Comparison of ENCODE assay signal across 9 cellular contexts in the genomic region with DNA sequence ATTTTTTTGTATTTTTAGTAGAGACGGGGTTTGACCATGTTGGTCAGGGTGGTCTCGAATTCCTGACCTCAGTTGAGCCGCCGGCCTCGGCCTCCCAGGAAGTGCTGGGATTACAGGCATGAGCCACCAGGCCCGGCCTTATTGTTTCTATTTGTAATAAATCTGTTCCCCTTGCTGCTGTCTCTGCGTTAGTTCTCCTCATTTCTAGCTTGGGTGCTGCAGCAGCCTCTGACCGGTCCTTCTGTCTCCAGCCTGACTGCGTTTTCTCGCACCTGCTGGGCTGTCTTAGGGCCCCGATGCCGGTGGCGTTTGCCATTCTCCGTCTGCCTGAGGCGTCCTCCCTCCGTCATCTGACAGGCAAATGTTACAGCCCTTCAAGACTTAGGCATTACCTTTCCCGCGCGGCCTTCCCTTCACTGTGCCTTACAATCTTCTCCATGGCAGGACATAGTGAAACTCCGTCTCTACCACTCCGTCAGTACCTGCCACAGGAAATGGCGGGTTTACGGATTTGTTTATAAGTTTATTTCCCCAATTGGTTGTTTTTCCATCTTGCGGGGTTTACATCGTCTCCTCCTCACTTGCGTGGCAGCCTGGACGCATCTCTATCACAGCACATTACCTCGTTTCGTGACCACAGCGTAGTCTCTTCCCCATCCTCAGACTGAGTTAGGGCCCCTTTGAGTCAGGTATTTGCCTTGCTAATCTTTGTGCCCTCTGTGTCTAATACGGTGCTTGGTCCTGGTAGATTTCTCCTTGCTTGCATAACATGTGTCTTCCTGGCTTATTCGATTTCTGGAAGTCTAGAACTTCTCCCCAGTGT. TPM values are rescaled to one million over a fixed set of nuclear protein-coding genes. Genes with fewer than 3 reads are reported as not detected.
DNase-seq lines count a peak whose midpoint lies in the region; ATAC-seq, FAIRE-seq and TF ChIP-seq lines count a peak whose summit lies in the region.
"Had no signal": no experiment of that assay in that cellular context is flagged by ENCODE, and none has a peak within 500 bp of the region (broad histone marks: within the 10 kb centered on the region; RNA-seq: fewer than 3 reads in every experiment).

No MANE protein-coding gene starts in this region.

- TF ChIP-seq CTCF in HepG2 (CRISPR knock-in tag; IDR thresholded peaks at IDR 0.05) = no peak
- TF ChIP-seq CTCF in right lobe of liver (IDR thresholded peaks at IDR 0.05) = no peak
- TF ChIP-seq CTCF in K562 (IDR thresholded peaks at IDR 0.05 in 2 of 3, conservative IDR thresholded peaks at IDR 0.05 in 1 of 3; ENCODE audit: insufficient read depth in 2 of 3, low read depth in 1 of 3, low read length in 3 of 3) = no peak

- H3K4me1 ChIP-seq in HepG2 (ENCODE audit: insufficient read depth, low read length) = no peaks in the 10 kb centered on the region
- H3K4me1 ChIP-seq in right lobe of liver = peaks cover 0 to 16% (median 7%) of the 10 kb centered on the region in 4 donors
- H3K4me1 ChIP-seq in K562 (replicated peaks in 1 of 2; ENCODE audit: control insufficient read depth in 2 of 2, insufficient read depth in 2 of 2, low read length in 2 of 2) = peaks cover 0 to 4% of the 10 kb centered on the region in 2 experiments; a peak in 3 of 5 replicates

- in situ Hi-C loops in HepG2 (cut with HindIII; ENCODE audit: extremely low pct_ligation_motif_present, low pct_unique_long_range_greater_than_20kb) (loop anchor here (5.0 kb wide), 1 partner anchor 309 kb away; no protein-coding TSS in a partner anchor), K562 (cut with MboI) (no loop called here)

- POLR2A ChIA-PET in HepG2 (lab: Yijun Ruan, JAX) (no interaction called here), K562 (lab: Yijun Ruan, JAX) (interaction anchor here (5.5 kb wide), 1 partner anchor 15 kb away, joined by 29 read pairs; no protein-coding TSS in a partner anchor)

- ATAC-seq in HepG2 = peak; percentile 41
- no peak for ATAC-seq in right lobe of liver
- peak; percentile 1 for ATAC-seq in HG03378 (IDR thresholded peaks at IDR 0.05; ENCODE audit: unreplicated experiment)
- peak; percentile 62 for ATAC-seq in K562
- ATAC-seq in GM21737 (IDR thresholded peaks at IDR 0.05; ENCODE audit: unreplicated experiment) = no peak

- FAIRE-seq in HepG2 (lab: Jason Lieb, UNC) = no peak
- no peak for FAIRE-seq in K562 (lab: Jason Lieb, UNC)

- H3K9me3 ChIP-seq in HepG2 (ENCODE audit: low read length) = no peaks in the 10 kb centered on the region
- H3K9me3 ChIP-seq in right lobe of liver = no peaks in the 10 kb centered on the region
- no peaks in the 10 kb centered on the region for H3K9me3 ChIP-seq in K562 (replicated peaks; ENCODE audit: control insufficient read depth, insufficient read depth, low read depth, low read length)

- CTCF ChIA-PET in HepG2 (lab: Yijun Ruan, JAX; ENCODE audit: low intra/inter-chr PET ratio, low total read pairs) = interaction anchor here (0.5 to 1.3 kb wide), 3 partner anchors 304 to 309 kb away, joined by 3 to 9 read pairs (median 6); no protein-coding TSS in a partner anchor
- CTCF ChIA-PET in K562 (lab: Yijun Ruan, JAX; ENCODE audit: low intra/inter-chr PET ratio) = interaction anchor here (0.8 to 1.5 kb wide), 4 partner anchors 96 to 330 kb away, joined by 3 to 8 read pairs (median 4); no protein-coding TSS in a partner anchor

- H4K20me1 ChIP-seq in HepG2 (ENCODE audit: insufficient read depth, low read length) (no peaks in the 10 kb centered on the region), K562 (replicated peaks; ENCODE audit: control insufficient read depth, insufficient read depth, low read length) (0 out of 2 replicates have a peak, but pooled peaks cover 5% of the 10 kb centered on the region)

- H2AFZ ChIP-seq in HepG2 (ENCODE audit: low read length) (no peak overlapping the region), K562 (ENCODE audit: low read depth, low read length) (peak overlapping the region; percentile 37; the same call in 1 of the 2 replicates)

- no peak for TF ChIP-seq POLR2A in HepG2 (IDR thresholded peaks at IDR 0.05; ENCODE audit: insufficient read depth in 1 of 2, low read depth in 2 of 2, low read length in 2 of 2)
- TF ChIP-seq POLR2A in right lobe of liver (IDR thresholded peaks at IDR 0.05) = no peak
- no peak for TF ChIP-seq POLR2A in K562 (conservative IDR thresholded peaks at IDR 0.05)

- H3K4me2 ChIP-seq in HepG2 (ENCODE audit: low read depth, low read length) (no peak overlapping the region), K562 (ENCODE audit: insufficient read depth, low read length) (no peak overlapping the region)

- DNase-seq in HepG2 (ENCODE audit: low spot score) = no peak
- no peak for DNase-seq in right lobe of liver
- DNase-seq in K562 (ENCODE audit: extremely low read depth in 1 of 4, low spot score in 3 of 4) = no peak
- no peak for DNase-seq in medulla oblongata (ENCODE audit: extremely low spot score)
- DNase-seq in D341Med (ENCODE audit: low spot score) = no peak
- DNase-seq in stimulated activated CD4-positive, alpha-beta T cell treated with anti-CD3 and anti-CD28 coated beads, Interleukin-4, amount 100 ng/mL, for 24 hours = no peak

- intact Hi-C loops in HepG2 (cut with micrococcal nuclease; ENCODE audit: unreplicated experiment) (loop anchor here (1.0 kb wide), 1 partner anchor 309 kb away; no protein-coding TSS in a partner anchor), right lobe of liver (cut with DNase I) (loop anchor here in 1 of 2 donors (10.0 kb wide), 1 partner anchor 297 kb away; no protein-coding TSS in a partner anchor), K562 (cut with micrococcal nuclease) (loop anchor here (1.0 to 5.0 kb wide), 3 partner anchors 34 to 306 kb away; a partner anchor contains a TSS)

- H3K9ac ChIP-seq in HepG2 (ENCODE audit: insufficient read depth, low read depth, low read length) (no peak overlapping the region), K562 (ENCODE audit: insufficient read depth in 1 of 2, low read depth in 2 of 2, low read length in 2 of 2) (no peak overlapping the region)

- H3K9me1 ChIP-seq in K562 (ENCODE audit: control insufficient read depth, insufficient read depth, low read length) = no peaks in the 10 kb centered on the region

- H3K27me3 ChIP-seq in HepG2 (ENCODE audit: control insufficient read depth in 1 of 2, insufficient read depth in 2 of 2, low read length in 2 of 2) (peaks cover 5 to 65% of the 10 kb centered on the region in 2 experiments; a peak in 4 of 5 replicates), right lobe of liver (no peaks in the 10 kb centered on the region), K562 (ENCODE audit: control insufficient read depth in 2 of 2, insufficient read depth in 2 of 2, low read length in 2 of 2) (peaks cover 52 to 80% of the 10 kb centered on the region in 2 experiments)

- TF ChIP-seq EP300 in HepG2 (IDR thresholded peaks at IDR 0.05; ENCODE audit: low read depth in 2 of 2, low read length in 2 of 2) (no peak), HepG2 (CRISPR knock-in tag; IDR thresholded peaks at IDR 0.05; ENCODE audit: borderline replicate concordance) (no peak), K562 (IDR thresholded peaks at IDR 0.05; ENCODE audit: low read length) (no peak)

- H3K79me2 ChIP-seq in HepG2 (ENCODE audit: insufficient read depth, low read length) (no peaks in the 10 kb centered on the region), K562 (ENCODE audit: control insufficient read depth, insufficient read depth, low read length) (no peaks in the 10 kb centered on the region)

- H3K36me3 ChIP-seq in HepG2 (replicated peaks in 1 of 2; ENCODE audit: control insufficient read depth in 1 of 2, insufficient read depth in 2 of 2, low read length in 2 of 2) (no peaks in the 10 kb centered on the region), right lobe of liver (no peaks in the 10 kb centered on the region), K562 (ENCODE audit: control insufficient read depth, insufficient read depth, low read length) (no peaks in the 10 kb centered on the region)

- BruUV-seq in HepG2 (replicated peaks; lab: Mats Ljungman, UMichigan) (no TSS peak), K562 (replicated peaks; lab: Mats Ljungman, UMichigan) (no TSS peak)

- H3K4me3 ChIP-seq in HepG2 (replicated peaks in 1 of 3; ENCODE audit: insufficient read depth in 1 of 3, low read depth in 2 of 3, low read length in 3 of 3) (no peak overlapping the region), right lobe of liver (no peak overlapping the region), K562 (no peak overlapping the region)

- TF ChIP-seq RAD21 in HepG2 (CRISPR knock-in tag; IDR thresholded peaks at IDR 0.05) (no peak), K562 (CRISPR knock-in tag; conservative IDR thresholded peaks at IDR 0.05 in 1 of 2, IDR thresholded peaks at IDR 0.05 in 1 of 2) (no peak)

- WGBS in HepG2 (ENCODE audit: low lambda C conversion rate) = 55% methylated on average over 32 of the region's 32 CpGs
- 68% methylated on average over 28 of the region's 32 CpGs for WGBS in right lobe of liver (ENCODE audit: insufficient coverage, low coverage, low lambda C conversion rate, missing lambda C conversion rate)
- 35% methylated on average over 32 of the region's 32 CpGs for WGBS in K562 (ENCODE audit: insufficient coverage, low coverage, missing lambda C conversion rate)

- H3K27ac ChIP-seq in HepG2 (ENCODE audit: extremely low read length, insufficient read depth, low read length) (no peak overlapping the region), right lobe of liver (no peak overlapping the region), K562 (ENCODE audit: extremely low read depth, low read depth, low read length) (no peak overlapping the region)

RNA-seq across cellular contexts. Expression of a gene that starts 2.3 kb away (rescaled TPM):
- total RNA-seq in HepG2 (2016; rRNA removed; fragmentation: Illumina TruSeq; extraction: Trizol) (not detected in 2 replicates), right lobe of liver (1 to 10 TPM; 2.7 to 10.0 (median 6.2) TPM), K562 (2014; rRNA removed) (not detected in 2 replicates), K562 (2014; rRNA removed; fragmentation: Illumina TruSeq; extraction: Trizol) (not detected in 2 replicates), K562 (2015; rRNA removed; fragmentation: Illumina TruSeq; extraction: Trizol) (not detected in 2 replicates), K562 (2021) (0.16 TPM in 1 of 2 replicates, not detected in the other)
- not detected in 2 replicates for total RNA-seq in HepG2 (2016; cell fraction: cytosol; rRNA removed; fragmentation: Illumina TruSeq; extraction: Trizol; ENCODE audit: low read depth)
- total RNA-seq in HepG2 (2016; cell fraction: insoluble cytoplasmic fraction; rRNA removed; fragmentation: Illumina TruSeq; extraction: Trizol) = not detected in 2 replicates
- total RNA-seq in HepG2 (2016; cell fraction: membrane; rRNA removed; fragmentation: Illumina TruSeq; extraction: Trizol) = not detected in 2 replicates
- total RNA-seq in HepG2 (2016; cell fraction: nucleus; rRNA removed; fragmentation: Illumina TruSeq; extraction: Trizol) = not detected in 2 replicates
- polyA plus RNA-seq in HepG2 (2011; rRNA removed) (not detected in 2 replicates), K562 (2011; rRNA removed) (not detected in 2 replicates), K562 (2014; fragmentation: Illumina TruSeq; extraction: Trizol) (not detected in 2 replicates), K562 (2014; fragmentation: Nextera tagmentation; extraction: Ambion mirVana) (not detected), K562 (2014; rRNA removed) (not detected in 2 replicates)
- polyA plus RNA-seq in HepG2 (2011; cell fraction: cytosol; rRNA removed) = not detected in 2 replicates
- not detected in 2 replicates for polyA plus RNA-seq in HepG2 (2011; cell fraction: nucleus; rRNA removed)
- polyA plus RNA-seq in HepG2 (2012) = not detected in 2 replicates
- not detected in 2 replicates for polyA plus RNA-seq in HepG2 (2016; cell fraction: cytosol; fragmentation: Illumina TruSeq; extraction: Trizol; ENCODE audit: low read depth)
- not detected in 2 replicates for polyA plus RNA-seq in HepG2 (2016; cell fraction: insoluble cytoplasmic fraction; fragmentation: Illumina TruSeq; extraction: Trizol; ENCODE audit: low read depth)
- not detected in 2 replicates for polyA plus RNA-seq in HepG2 (2016; cell fraction: membrane; fragmentation: Illumina TruSeq; extraction: Trizol; ENCODE audit: low read depth)
- not detected in 2 replicates for polyA plus RNA-seq in HepG2 (2016; cell fraction: nucleus; fragmentation: Illumina TruSeq; extraction: Trizol; ENCODE audit: insufficient read depth, low read depth)
- polyA minus RNA-seq in HepG2 (2011; rRNA and poly(A)+ RNA removed; ENCODE audit: low replicate concordance) = not detected in 2 replicates
- not detected in 2 replicates for polyA minus RNA-seq in HepG2 (2011; cell fraction: cytosol; rRNA and poly(A)+ RNA removed)
- polyA minus RNA-seq in HepG2 (2011; cell fraction: nucleus; rRNA and poly(A)+ RNA removed) = not detected in 2 replicates
- not detected in 2 replicates for total RNA-seq in K562 (2011; cell fraction: chromatin; rRNA removed; ENCODE audit: low replicate concordance)
- total RNA-seq in K562 (2011; cell fraction: nucleolus; rRNA removed) = not detected in 2 replicates
- not detected in 2 replicates for total RNA-seq in K562 (2011; cell fraction: nucleoplasm; rRNA removed)
- polyA plus RNA-seq in K562 (2011; cell fraction: cytosol; rRNA removed) = not detected in 2 replicates
- polyA plus RNA-seq in K562 (2011; cell fraction: nucleus; rRNA removed) = not detected in 2 replicates
- 0.01 TPM in 2 replicates for polyA plus RNA-seq in K562 (2012)
- polyA minus RNA-seq in K562 (2011; rRNA and poly(A)+ RNA removed) = not detected in 2 replicates
- polyA minus RNA-seq in K562 (2011; cell fraction: cytosol; rRNA and poly(A)+ RNA removed) = not detected in 2 replicates
- not detected in 2 replicates for polyA minus RNA-seq in K562 (2011; cell fraction: nucleus; rRNA and poly(A)+ RNA removed)
- polyA plus RNA-seq: neural cell had no signal

Comparison
In these comparisons a context has a peak if more than half of its experiments do, and no peak if none do; other contexts are left out.
1. ATAC-seq: peak in HepG2 (single experiment), HG03378 (single experiment) and K562 (single experiment); none in right lobe of liver (0 of 4) and GM21737 (single experiment).